Comparison of ENCODE assay signal across 10 cellular contexts in the genomic region with DNA sequence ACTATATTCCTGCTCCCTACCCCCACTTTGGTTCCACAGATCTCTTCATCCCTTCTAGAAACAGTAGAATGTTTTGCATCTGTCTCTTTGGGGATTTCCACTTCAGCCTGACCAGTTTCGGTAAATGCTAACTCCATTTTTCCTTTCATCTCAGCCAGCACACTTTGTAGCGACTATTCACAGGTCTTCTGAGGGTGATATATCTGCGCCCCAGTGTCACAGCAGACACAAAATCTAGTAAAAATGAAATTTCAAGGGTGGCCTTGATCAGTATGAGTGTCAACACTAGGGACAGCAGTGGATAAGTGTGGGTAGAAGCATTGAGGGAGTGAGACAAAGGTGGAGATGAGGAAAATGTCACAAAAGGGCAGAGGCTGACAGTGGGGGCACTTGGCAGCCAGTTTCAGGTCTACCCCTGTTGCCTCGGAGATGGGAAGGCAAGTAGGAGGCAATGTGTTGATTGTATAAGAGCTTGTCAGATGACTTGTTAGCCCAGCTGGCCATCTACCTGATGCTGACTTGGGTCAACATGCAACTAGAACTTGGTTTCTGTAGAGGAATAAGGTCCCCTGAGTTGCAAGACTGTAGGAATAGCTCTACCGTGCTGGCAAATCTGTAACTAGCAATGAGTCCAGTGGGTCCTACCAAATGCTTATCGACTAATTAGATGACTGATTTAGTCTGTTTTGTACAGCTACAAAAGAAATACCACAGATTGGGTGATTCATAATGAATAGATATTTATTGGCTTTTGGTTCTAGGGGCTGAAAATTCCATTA.
DNase-seq lines count a peak whose midpoint lies in the region; ATAC-seq and TF ChIP-seq lines count a peak whose summit lies in the region.
"Had no signal": no experiment of that assay in that cellular context is flagged by ENCODE, and none has a peak within 500 bp of the region (broad histone marks: within the 10 kb centered on the region; RNA-seq: fewer than 3 reads in every experiment).

No MANE protein-coding gene starts in this region.

- peak overlapping the region; percentile 38 for H3K4me3 Mint-ChIP-seq in activated T-cell treated with anti-CD3 and anti-CD28 coated beads, Interleukin-2, amount 50 U/mL, for 24 hours
- H3K4me3 Mint-ChIP-seq in stimulated activated memory B cell treated with anti-CD40 and anti-IgM and Interleukin-4, amounts not matched to agents 10 μg/mL and 1 μg/mL and 100 μg/mL, for 72 hours: peak overlapping the region; percentile 35

- TF ChIP-seq CTCF in foreskin fibroblast (IDR thresholded peaks at IDR 0.05; ENCODE audit: low read depth, low read length): no peak

- DNase-seq in activated CD4-positive, alpha-beta T cell treated with anti-CD3 and anti-CD28 coated beads for 48 hours: peak; percentile 55
- no peak for DNase-seq in activated CD4-positive, alpha-beta T cell treated with anti-CD3 and anti-CD28 coated beads for 1 hour
- peak; percentile 61 for DNase-seq in activated T-cell treated with anti-CD3 and anti-CD28 coated beads, Interleukin-2, amount 50 U/mL, for 24 hours
- DNase-seq in right cardiac atrium (no peak), foreskin fibroblast (no peak), KBM-7 (no peak)
- DNase-seq: NCI-H2171 had no signal

- peaks cover 7% of the 10 kb centered on the region for H3K9me3 Mint-ChIP-seq in activated T-cell treated with anti-CD3 and anti-CD28 coated beads, Interleukin-2, amount 50 U/mL, for 24 hours
- peaks cover 4% of the 10 kb centered on the region for H3K9me3 Mint-ChIP-seq in stimulated activated memory B cell treated with anti-CD40 and anti-IgM and Interleukin-4, amounts not matched to agents 10 μg/mL and 1 μg/mL and 100 μg/mL, for 72 hours

- H3K27ac Mint-ChIP-seq in activated T-cell treated with anti-CD3 and anti-CD28 coated beads, Interleukin-2, amount 50 U/mL, for 24 hours: peak overlapping the region; percentile 91
- H3K27ac Mint-ChIP-seq in stimulated activated memory B cell treated with anti-CD40 and anti-IgM and Interleukin-4, amounts not matched to agents 10 μg/mL and 1 μg/mL and 100 μg/mL, for 72 hours: peak overlapping the region; percentile 88

- H3K4me3 ChIP-seq in right cardiac atrium (ENCODE audit: low read length) (no peak overlapping the region), foreskin fibroblast (ENCODE audit: low read depth in 1 of 2, low read length in 2 of 2) (no peak overlapping the region)
- H3K4me3 ChIP-seq: A549 had no signal

- ATAC-seq in HG02981 (IDR thresholded peaks at IDR 0.05; ENCODE audit: unreplicated experiment) (peak; percentile 26), right cardiac atrium (no peak)
- ATAC-seq in stimulated activated memory B cell treated with anti-CD40 and anti-IgM and Interleukin-4, amounts not matched to agents 10 μg/mL and 1 μg/mL and 100 μg/mL, for 72 hours: peak; percentile 73
- ATAC-seq: A549 had no signal

- intact Hi-C loops in right cardiac atrium (cut with DNase I): no loop called here

- WGBS in right cardiac atrium: 89% methylated on average over 6 of the region's 6 CpGs

- H3K4me1 Mint-ChIP-seq in activated T-cell treated with anti-CD3 and anti-CD28 coated beads, Interleukin-2, amount 50 U/mL, for 24 hours (ENCODE audit: low read depth): peaks cover 79% of the 10 kb centered on the region
- H3K4me1 Mint-ChIP-seq in stimulated activated memory B cell treated with anti-CD40 and anti-IgM and Interleukin-4, amounts not matched to agents 10 μg/mL and 1 μg/mL and 100 μg/mL, for 72 hours: peaks cover 67% of the 10 kb centered on the region

- H3K4me1 ChIP-seq in right cardiac atrium (ENCODE audit: control insufficient read depth, insufficient read depth, low read length): no peaks in the 10 kb centered on the region
- H3K4me1 ChIP-seq: A549 had no signal

- no peaks in the 10 kb centered on the region for H3K27me3 ChIP-seq in right cardiac atrium (ENCODE audit: control insufficient read depth, insufficient read depth)

- no peaks in the 10 kb centered on the region for H3K9me3 ChIP-seq in right cardiac atrium (ENCODE audit: control insufficient read depth, low read length)
- H3K9me3 ChIP-seq: A549 had no signal

- no peaks in the 10 kb centered on the region for H3K27me3 Mint-ChIP-seq in activated T-cell treated with anti-CD3 and anti-CD28 coated beads, Interleukin-2, amount 50 U/mL, for 24 hours
- no peaks in the 10 kb centered on the region for H3K27me3 Mint-ChIP-seq in stimulated activated memory B cell treated with anti-CD40 and anti-IgM and Interleukin-4, amounts not matched to agents 10 μg/mL and 1 μg/mL and 100 μg/mL, for 72 hours

- in situ Hi-C loops in KBM-7 (cut with MboI; ENCODE audit: low pct_unique_long_range_greater_than_20kb, low sequenced_read_pairs): no loop called here

- H3K36me3 Mint-ChIP-seq in activated T-cell treated with anti-CD3 and anti-CD28 coated beads, Interleukin-2, amount 50 U/mL, for 24 hours (ENCODE audit: low read depth): no peaks in the 10 kb centered on the region
- H3K36me3 Mint-ChIP-seq in stimulated activated memory B cell treated with anti-CD40 and anti-IgM and Interleukin-4, amounts not matched to agents 10 μg/mL and 1 μg/mL and 100 μg/mL, for 72 hours: peaks cover 2% of the 10 kb centered on the region

- H3K27ac ChIP-seq in right cardiac atrium (ENCODE audit: low read length): no peak overlapping the region
- H3K27ac ChIP-seq: A549 had no signal

Comparison
In these comparisons a context has a peak if more than half of its experiments do, and no peak if none do; other contexts are left out.
1. DNase-seq: peak in activated CD4-positive, alpha-beta T cell treated with anti-CD3 and anti-CD28 coated beads for 48 hours (single experiment) and activated T-cell treated with anti-CD3 and anti-CD28 coated beads, Interleukin-2, amount 50 U/mL, for 24 hours (single experiment); none in activated CD4-positive, alpha-beta T cell treated with anti-CD3 and anti-CD28 coated beads for 1 hour (single experiment), right cardiac atrium (0 of 3), foreskin fibroblast (0 of 2) and KBM-7 (single experiment).
2. ATAC-seq: peak in HG02981 (single experiment) and stimulated activated memory B cell treated with anti-CD40 and anti-IgM and Interleukin-4, amounts not matched to agents 10 μg/mL and 1 μg/mL and 100 μg/mL, for 72 hours (single experiment); none in right cardiac atrium (0 of 2).